ENCODE assay signal across 14 cellular contexts in the genomic region with DNA sequence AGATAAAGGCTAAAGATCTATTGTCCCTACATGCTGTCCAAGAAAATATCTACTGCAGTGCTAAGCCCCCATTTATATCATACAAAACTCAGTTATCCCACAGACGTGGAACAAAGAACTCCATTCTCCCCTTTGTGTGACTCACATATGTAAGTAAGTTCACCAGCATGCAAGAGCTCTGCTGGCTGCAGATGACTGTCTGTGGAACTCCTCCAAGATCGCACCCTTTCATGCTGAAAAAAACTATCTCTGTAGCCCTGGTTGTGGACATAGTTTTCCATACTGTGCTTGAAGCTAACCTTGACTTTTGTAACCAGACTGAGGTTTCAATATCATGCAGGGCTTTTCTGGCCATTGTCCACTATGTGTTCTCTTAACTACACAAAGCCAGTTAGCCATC.
A peak's percentile ranks its signal among the peaks of the same experiment; 100 is the strongest.
DNase-seq lines count a peak whose midpoint lies in the region; ATAC-seq lines count a peak whose summit lies in the region.
"Had no signal": no experiment of that assay in that cellular context is flagged by ENCODE, and none has a peak within 500 bp of the region (broad histone marks: within the 10 kb centered on the region; RNA-seq: fewer than 3 reads in every experiment).

No MANE protein-coding gene starts in this region.

- ATAC-seq in HG02884 (IDR thresholded peaks at IDR 0.05; ENCODE audit: unreplicated experiment) (no peak), GM19324 (IDR thresholded peaks at IDR 0.05; ENCODE audit: low FRiP score, unreplicated experiment) (no peak)
- ATAC-seq: stimulated activated effector memory CD8-positive, alpha-beta T cell treated with anti-CD3 and anti-CD28 coated beads, Interleukin-12 subunit alpha, Interleukin-12 subunit beta, amount 100 ng/mL, for 72 hours had no signal

- DNase-seq in AG08395 (ENCODE audit: low spot score) (peak; percentile 66), LHCN-M2 (ENCODE audit: low read depth) (peak; percentile 70), dedifferentiated amniotic fluid mesenchymal stem cell (ENCODE audit: extremely low spot score) (peak; percentile 54), kidney tubule cell (ENCODE audit: low spot score) (peak; percentile 19), NCI-H2107 (lab: John Stamatoyannopoulos, UW) (no peak), NCI-H146 (lab: John Stamatoyannopoulos, UW) (no peak)
- DNase-seq: AML-193; kidney; MV-4-11; NCI-H524 treated with DMSO at 0.1 percent for 48 hours; stimulated activated CD4-positive, alpha-beta T cell treated with anti-CD3 and anti-CD28 coated beads, Interleukin-2, amount 100 ng/mL, for 24 hours had no signal

Comparison
In these comparisons a context has a peak if more than half of its experiments do, and no peak if none do; other contexts are left out.
1. DNase-seq: peak in AG08395 (single experiment), LHCN-M2 (single experiment), dedifferentiated amniotic fluid mesenchymal stem cell (single experiment) and kidney tubule cell (single experiment); none in NCI-H2107 (single experiment) and NCI-H146 (single experiment).